Comparison of ENCODE assay signal across 9 cellular contexts in genomic region chr14:81535399-81536124, GRCh38. TPM values are rescaled to one million over a fixed set of nuclear protein-coding genes. Genes with fewer than 3 reads are reported as not detected.
DNase-seq lines count a peak whose midpoint lies in the region; ATAC-seq and TF ChIP-seq lines count a peak whose summit lies in the region.
"Had no signal": no experiment of that assay in that cellular context is flagged by ENCODE, and none has a peak within 500 bp of the region (broad histone marks: within the 10 kb centered on the region; RNA-seq: fewer than 3 reads in every experiment).

No MANE protein-coding gene starts in this region.

- peaks cover 0 to 6% (median 0%) of the 10 kb centered on the region in 5 donors for H3K36me3 Mint-ChIP-seq in naive thymus-derived CD4-positive, alpha-beta T cell

- H3K4me3 ChIP-seq in GM12865 (ENCODE audit: low read depth, low read length) (no peak overlapping the region; the same call in 1 of the 2 replicates), ovary (no peak overlapping the region)
- no peak overlapping the region for H3K4me3 ChIP-seq in naive thymus-derived CD4-positive, alpha-beta T cell (ENCODE audit: low read length)
- H3K4me3 ChIP-seq: left lung had no signal

- TF ChIP-seq POLR2A in ovary (IDR thresholded peaks at IDR 0.05): no peak

- ATAC-seq in GM21360 (IDR thresholded peaks at IDR 0.05; ENCODE audit: unreplicated experiment) (peak; percentile 26), HG03469 (IDR thresholded peaks at IDR 0.05; ENCODE audit: unreplicated experiment) (peak; percentile 11)
- no peak for ATAC-seq in naive thymus-derived CD4-positive, alpha-beta T cell
- ATAC-seq: left lung had no signal

- peaks cover 0 to 1% of the 10 kb centered on the region in 2 donors for H3K27me3 ChIP-seq in naive thymus-derived CD4-positive, alpha-beta T cell (ENCODE audit: control insufficient read depth in 2 of 2, insufficient read depth in 2 of 2, low read length in 2 of 2)
- H3K27me3 ChIP-seq in ovary: no peaks in the 10 kb centered on the region

- peaks cover 0 to 4% (median 0%) of the 10 kb centered on the region in 3 experiments for H3K36me3 ChIP-seq in naive thymus-derived CD4-positive, alpha-beta T cell (ENCODE audit: control insufficient read depth in 2 of 3, insufficient read depth in 3 of 3, low read length in 3 of 3)
- H3K36me3 ChIP-seq in ovary: no peaks in the 10 kb centered on the region
- H3K36me3 ChIP-seq: left lung had no signal

- peak; percentile 43 for DNase-seq in GM12865 (ENCODE audit: low read depth)
- DNase-seq in naive thymus-derived CD4-positive, alpha-beta T cell: no peak
- no peak for DNase-seq in GOT3 (lab: John Stamatoyannopoulos, UW)
- DNase-seq in activated gamma-delta T cell (lab: John Stamatoyannopoulos, UW): no peak
- no peak for DNase-seq in ovary
- no peak for DNase-seq in AG20443 (ENCODE audit: low spot score)
- DNase-seq: left lung had no signal

- WGBS in ovary, 3 donors: 68 to 79% (median 73%) methylated on average over 3 of the region's 3 CpGs

- TF ChIP-seq CTCF in GM12865 (IDR thresholded peaks at IDR 0.05; ENCODE audit: insufficient read depth, low read depth, low read length, missing control alignments): no peak
- TF ChIP-seq CTCF in ovary (IDR thresholded peaks at IDR 0.05): no peak

- CTCF ChIA-PET in naive thymus-derived CD4-positive, alpha-beta T cell (lab: Charles Lee): no interaction called here

- POLR2A ChIA-PET in naive thymus-derived CD4-positive, alpha-beta T cell (lab: Charles Lee): interaction anchor here (0.7 to 2.4 kb wide), 2 partner anchors 13 to 579 kb away, joined by 3 to 18 read pairs; no protein-coding TSS in a partner anchor

- peak overlapping the region in 8 of 9 donors; percentile 11 to 95 (median 84) for H3K27ac Mint-ChIP-seq in naive thymus-derived CD4-positive, alpha-beta T cell

- H3K27me3 Mint-ChIP-seq in naive thymus-derived CD4-positive, alpha-beta T cell: peaks cover 5 to 16% (median 14%) of the 10 kb centered on the region in 5 donors

- H3K9me3 Mint-ChIP-seq in naive thymus-derived CD4-positive, alpha-beta T cell: peaks cover 0 to 8% (median 4%) of the 10 kb centered on the region in 11 donors

- no peak overlapping the region for H3K27ac ChIP-seq in naive thymus-derived CD4-positive, alpha-beta T cell (ENCODE audit: low read depth, low read length)
- no peak overlapping the region for H3K27ac ChIP-seq in ovary

- TF ChIP-seq EP300 in ovary (IDR thresholded peaks at IDR 0.05): no peak

- peak overlapping the region in 9 of 10 donors; percentile 11 to 95 (median 73) for H3K4me3 Mint-ChIP-seq in naive thymus-derived CD4-positive, alpha-beta T cell

- H3K4me1 ChIP-seq in naive thymus-derived CD4-positive, alpha-beta T cell (ENCODE audit: control insufficient read depth in 2 of 2, insufficient read depth in 2 of 2, low read length in 2 of 2): peaks cover 14 to 20% of the 10 kb centered on the region in 2 donors
- H3K4me1 ChIP-seq in ovary (ENCODE audit: insufficient read depth): peaks cover 4% of the 10 kb centered on the region

- intact Hi-C loops in naive thymus-derived CD4-positive, alpha-beta T cell (cut with micrococcal nuclease): loop anchor here in 1 of 2 donors (2.0 kb wide), 1 partner anchor 595 kb away; the partner anchor contains the start of gene CEP128
- intact Hi-C loops in ovary (cut with DNase I): no loop called here

- H3K4me1 Mint-ChIP-seq in naive thymus-derived CD4-positive, alpha-beta T cell: peaks cover 29 to 54% (median 50%) of the 10 kb centered on the region in 7 donors

- no peaks in the 10 kb centered on the region for H3K9me3 ChIP-seq in naive thymus-derived CD4-positive, alpha-beta T cell (ENCODE audit: control insufficient read depth in 2 of 3, low read length in 3 of 3)
- H3K9me3 ChIP-seq in ovary: no peaks in the 10 kb centered on the region

RNA-seq across cellular contexts. Expression of gene SEL1L, which starts 1.9 kb away (rescaled TPM):
- 10 to 100 TPM; 43.5 to 72.2 (median 57.0) TPM for total RNA-seq in naive thymus-derived CD4-positive, alpha-beta T cell
- polyA plus RNA-seq in naive thymus-derived CD4-positive, alpha-beta T cell: 10 to 100 TPM; 15.4 to 17.7 TPM
- 10 to 100 TPM; 27.8 to 68.2 (median 57.3) TPM for total RNA-seq in ovary
- 10 to 100 TPM; 15.6 to 41.5 TPM for polyA plus RNA-seq in ovary
